24 cellular contexts compared by ENCODE assay signal in genomic region chr11:131717616-131718015, GRCh38.
"Had no signal": no experiment of that assay in that cellular context is flagged by ENCODE, and none has a peak within 500 bp of the region (broad histone marks: within the 10 kb centered on the region; RNA-seq: fewer than 3 reads in every experiment).

No MANE protein-coding gene starts in this region.

- H3K27me3 ChIP-seq: colonic mucosa, dorsolateral prefrontal cortex, esophagus muscularis mucosa, esophagus squamous epithelium, foreskin keratinocyte, gastrocnemius medialis had no signal

- H3K27ac ChIP-seq: colonic mucosa, coronary artery, dorsolateral prefrontal cortex, epithelial cell of prostate, esophagus muscularis mucosa, esophagus squamous epithelium, foreskin keratinocyte, gastrocnemius medialis, gastroesophageal sphincter, heart left ventricle, heart right ventricle had no signal

- ATAC-seq: effector memory CD8-positive, alpha-beta T cell; esophagus mucosa; foreskin keratinocyte; gastrocnemius medialis; gastroesophageal sphincter; heart left ventricle; heart right ventricle had no signal

- DNase-seq: colonic mucosa; cortex of kidney; dermis blood vessel endothelial cell; dorsolateral prefrontal cortex; effector CD4-positive, alpha-beta T cell; effector CD8-positive, alpha-beta T cell; effector memory CD4-positive, alpha-beta T cell; effector memory CD8-positive, alpha-beta T cell; erythroblast; esophagus squamous epithelium; foreskin fibroblast; foreskin keratinocyte; foreskin melanocyte; gastrocnemius medialis; glutamatergic neuron; head of caudate nucleus; heart left ventricle; heart right ventricle had no signal

- H3K36me3 ChIP-seq: colonic mucosa, esophagus muscularis mucosa, esophagus squamous epithelium, gastrocnemius medialis, gastroesophageal sphincter, heart left ventricle, heart right ventricle had no signal

- H3K4me3 ChIP-seq: colonic mucosa, coronary artery, dorsolateral prefrontal cortex, esophagus muscularis mucosa, esophagus squamous epithelium, gastrocnemius medialis, gastroesophageal sphincter, heart left ventricle, heart right ventricle had no signal

- H3K27ac Mint-ChIP-seq: dendritic cell treated with granulocyte-macrophage colony-stimulating factor and Interleukin-4, amounts not matched to agents 40 ng/mL and 50 ng/mL, for 4 days; effector memory CD8-positive, alpha-beta T cell had no signal

- H3K4me3 Mint-ChIP-seq: dendritic cell treated with granulocyte-macrophage colony-stimulating factor and Interleukin-4, amounts not matched to agents 40 ng/mL and 50 ng/mL, for 4 days; effector memory CD8-positive, alpha-beta T cell had no signal

- H3K27me3 Mint-ChIP-seq: effector memory CD8-positive, alpha-beta T cell had no signal

- H3K4me1 ChIP-seq: colonic mucosa, esophagus muscularis mucosa, esophagus squamous epithelium, foreskin keratinocyte, gastrocnemius medialis, gastroesophageal sphincter, heart left ventricle, heart right ventricle had no signal

- H3K9me3 Mint-ChIP-seq: dendritic cell treated with granulocyte-macrophage colony-stimulating factor and Interleukin-4, amounts not matched to agents 40 ng/mL and 50 ng/mL, for 4 days had no signal

- H3K9me3 ChIP-seq: colonic mucosa, esophagus squamous epithelium, gastrocnemius medialis had no signal
